In genomic region chr10:24477925-24478324, GRCh38 we compare ENCODE assay signal across 35 cellular contexts.
"Had no signal": no experiment of that assay in that cellular context is flagged by ENCODE, and none has a peak within 500 bp of the region (broad histone marks: within the 10 kb centered on the region; RNA-seq: fewer than 3 reads in every experiment).

No MANE protein-coding gene starts in this region.

- ATAC-seq: activated CD8-positive, alpha-beta T cell treated with anti-CD3 and anti-CD28 coated beads for 36 hours; activated naive CD4-positive, alpha-beta T cell treated with anti-CD3 and anti-CD28 coated beads, Interleukin-2, amount 50 U/mL, for 72 hours; activated T-cell treated with anti-CD3 and anti-CD28 coated beads, Interleukin-2, amount 50 U/mL, for 4 hours; activated T-cell treated with anti-CD3 and anti-CD28 coated beads, Interleukin-2, amount 50 U/mL, for 72 hours; activated T-helper 17 cell treated with anti-CD3 and anti-CD28 coated beads, Interleukin-2, amount 50 U/mL, for 72 hours had no signal

- H3K4me1 ChIP-seq: adrenal gland, ascending aorta had no signal

- H3K27ac Mint-ChIP-seq: activated B cell treated with CpG ODN at 0.5 μM for 24 hours; activated CD4-positive, alpha-beta memory T cell treated with anti-CD3 and anti-CD28 coated beads for 36 hours; activated CD4-positive, alpha-beta T cell treated with anti-CD3 and anti-CD28 coated beads, Interleukin-2, amount 10 ng/mL, durations not matched to agents 24 days and 14 days; activated CD8-positive, alpha-beta T cell treated with anti-CD3 and anti-CD28 coated beads for 36 hours; activated naive CD4-positive, alpha-beta T cell treated with anti-CD3 and anti-CD28 coated beads for 36 hours; activated naive CD4-positive, alpha-beta T cell treated with anti-CD3 and anti-CD28 coated beads, Interleukin-2, amount 50 U/mL, for 72 hours; activated naive CD8-positive, alpha-beta T cell treated with anti-CD3 and anti-CD28 coated beads for 36 hours; activated T-cell treated with anti-CD3 and anti-CD28 coated beads, Interleukin-2, amount 50 U/mL, for 72 hours; activated T-helper 1 cell treated with anti-CD3 and anti-CD28 coated beads, Interleukin-12 subunit alpha, Interleukin-12 subunit beta, Interleukin-2, Interleukin-4 antibody, amounts not matched to agents 30 ng/mL and 10 ng/mL and 1 ng/mL, durations not matched to agents 14 hours and 24 hours and 36 hours; activated T-helper 17 cell treated with anti-CD3 and anti-CD28 coated beads, Interleukin-2, amount 50 U/mL, for 72 hours; T-helper 1 cell treated with Interleukin-12 subunit alpha and Interleukin-12 subunit beta and Interleukin-4 antibody, amounts not matched to agents 30 μg/mL and 1 μg/mL, for 36 hours; T-helper 2 cell treated with Interferon-gamma antibody and Interleukin-4, amounts not matched to agents 5 μg/mL and 100 μg/mL, for 36 hours had no signal

- H3K9me3 ChIP-seq: adrenal gland, ascending aorta had no signal

- H3K4me3 ChIP-seq: adrenal gland, ascending aorta, cardiac muscle cell had no signal

- H3K27me3 ChIP-seq: adrenal gland, ascending aorta, cardiac muscle cell had no signal

- H3K36me3 Mint-ChIP-seq: activated naive CD8-positive, alpha-beta T cell treated with anti-CD3 and anti-CD28 coated beads for 36 hours had no signal

- H3K27me3 Mint-ChIP-seq: activated B cell treated with CpG ODN at 0.5 μM for 24 hours, brain had no signal

- H3K27ac ChIP-seq: adrenal gland, ascending aorta, cardiac muscle cell, VCaP had no signal

- H3K9me3 Mint-ChIP-seq: activated naive CD8-positive, alpha-beta T cell treated with anti-CD3 and anti-CD28 coated beads for 36 hours; central memory CD8-positive, alpha-beta T cell had no signal

- DNase-seq: activated B cell treated with CpG ODN at 0.5 μM for 24 hours; activated CD4-positive, alpha-beta memory T cell treated with anti-CD3 and anti-CD28 coated beads for 36 hours; activated CD4-positive, alpha-beta T cell treated with anti-CD3 and anti-CD28 coated beads for 4 hours; activated CD4-positive, alpha-beta T cell treated with anti-CD3 and anti-CD28 coated beads, Interleukin-2, amount 10 ng/mL, durations not matched to agents 24 days and 14 days; activated CD4-positive, alpha-beta T cell treated with anti-CD3 and anti-CD28 coated beads, Interleukin-2, amount 50 U/mL, for 1 hour; activated CD4-positive, alpha-beta T cell treated with anti-CD3 and anti-CD28 coated beads, Interleukin-2, amount 50 U/mL, for 4 hours; activated CD4-positive, CD25-positive, alpha-beta regulatory T cell treated with anti-CD3 and anti-CD28 coated beads, Interleukin-2, amount 50 U/mL, for 72 hours; activated CD8-positive, alpha-beta memory T cell treated with anti-CD3 and anti-CD28 coated beads, Interleukin-2, amount 50 U/mL, for 4 hours; activated CD8-positive, alpha-beta T cell treated with anti-CD3 and anti-CD28 coated beads for 36 hours; activated effector memory CD4-positive, alpha-beta T cell treated with anti-CD3 and anti-CD28 coated beads, Interleukin-2, amount 50 U/mL, for 16 hours; activated gamma-delta T cell treated with Interleukin-2 at 50 U/mL for 16 hours; activated naive CD4-positive, alpha-beta T cell; activated naive CD4-positive, alpha-beta T cell treated with anti-CD3 and anti-CD28 coated beads for 36 hours; activated naive CD4-positive, alpha-beta T cell treated with anti-CD3 and anti-CD28 coated beads, Interleukin-2, amount 50 U/mL, for 16 hours; activated naive CD8-positive, alpha-beta T cell treated with anti-CD3 and anti-CD28 coated beads for 36 hours; activated T-cell treated with anti-CD3 and anti-CD28 coated beads for 4 hours; activated T-cell treated with anti-CD3 and anti-CD28 coated beads, Interleukin-2, amount 50 U/mL, for 1 hour; activated T-cell treated with anti-CD3 and anti-CD28 coated beads, Interleukin-2, amount 50 U/mL, for 4 hours; activated T-cell treated with anti-CD3 and anti-CD28 coated beads, Interleukin-2, amount 50 U/mL, for 72 hours; adrenal gland; caudate nucleus; cerebellar nuclear complex; T-helper 1 cell; T-helper 2 cell; T-helper 9 cell had no signal

- H3K4me1 Mint-ChIP-seq: activated B cell treated with CpG ODN at 0.5 μM for 24 hours; activated CD4-positive, alpha-beta T cell treated with anti-CD3 and anti-CD28 coated beads, Interleukin-2, amount 10 ng/mL, durations not matched to agents 24 days and 14 days; activated naive CD8-positive, alpha-beta T cell treated with anti-CD3 and anti-CD28 coated beads for 36 hours; activated T-helper 17 cell treated with anti-CD3 and anti-CD28 coated beads, Interleukin-2, amount 50 U/mL, for 72 hours; central memory CD8-positive, alpha-beta T cell had no signal

- H3K4me3 Mint-ChIP-seq: activated B cell treated with CpG ODN at 0.5 μM for 24 hours; activated CD4-positive, alpha-beta memory T cell treated with anti-CD3 and anti-CD28 coated beads for 36 hours; activated CD4-positive, alpha-beta T cell treated with anti-CD3 and anti-CD28 coated beads, Interleukin-2, amount 10 ng/mL, durations not matched to agents 24 days and 14 days; activated CD8-positive, alpha-beta T cell treated with anti-CD3 and anti-CD28 coated beads for 36 hours; activated naive CD4-positive, alpha-beta T cell treated with anti-CD3 and anti-CD28 coated beads for 36 hours; activated naive CD8-positive, alpha-beta T cell treated with anti-CD3 and anti-CD28 coated beads for 36 hours; activated T-cell treated with anti-CD3 and anti-CD28 coated beads, Interleukin-2, amount 50 U/mL, for 4 hours; activated T-cell treated with anti-CD3 and anti-CD28 coated beads, Interleukin-2, amount 50 U/mL, for 72 hours; activated T-helper 1 cell treated with anti-CD3 and anti-CD28 coated beads, Interleukin-12 subunit alpha, Interleukin-12 subunit beta, Interleukin-2, Interleukin-4 antibody, amounts not matched to agents 30 ng/mL and 10 ng/mL and 1 ng/mL, durations not matched to agents 14 hours and 24 hours and 36 hours; activated T-helper 17 cell treated with anti-CD3 and anti-CD28 coated beads, Interleukin-2, amount 50 U/mL, for 72 hours; brain; central memory CD8-positive, alpha-beta T cell; T-helper 1 cell treated with Interleukin-12 subunit alpha and Interleukin-12 subunit beta and Interleukin-4 antibody, amounts not matched to agents 30 μg/mL and 1 μg/mL, for 36 hours; T-helper 2 cell treated with Interferon-gamma antibody and Interleukin-4, amounts not matched to agents 5 μg/mL and 100 μg/mL, for 36 hours had no signal
